In genomic region chr5:119554597-119554996, GRCh38 we compare ENCODE assay signal across 31 cellular contexts.
"Had no signal": no experiment of that assay in that cellular context is flagged by ENCODE, and none has a peak within 500 bp of the region (broad histone marks: within the 10 kb centered on the region; RNA-seq: fewer than 3 reads in every experiment).

No MANE protein-coding gene starts in this region.

- ATAC-seq: activated CD4-positive, alpha-beta T cell treated with anti-CD3 and anti-CD28 coated beads for 36 hours; activated T-cell treated with anti-CD3 and anti-CD28 coated beads, Interleukin-2, amount 50 U/mL, for 72 hours; effector memory CD8-positive, alpha-beta T cell; foreskin keratinocyte; gastrocnemius medialis; T-helper 17 cell had no signal

- H3K4me3 ChIP-seq: esophagus muscularis mucosa, gastrocnemius medialis had no signal

- H3K9me3 ChIP-seq: gastrocnemius medialis had no signal

- FAIRE-seq: astrocyte, bronchial epithelial cell, colon had no signal

- H3K36me3 ChIP-seq: brain microvascular endothelial cell, gastrocnemius medialis had no signal

- H3K27ac ChIP-seq: brain microvascular endothelial cell, esophagus muscularis mucosa, foreskin keratinocyte, gastrocnemius medialis had no signal

- H3K4me1 ChIP-seq: esophagus muscularis mucosa, foreskin keratinocyte, gastrocnemius medialis had no signal

- H3K27me3 ChIP-seq: brain microvascular endothelial cell, esophagus muscularis mucosa, gastrocnemius medialis had no signal

- DNase-seq: activated CD4-positive, alpha-beta memory T cell treated with anti-CD3 and anti-CD28 coated beads, Interleukin-2, amount 10 ng/mL, durations not matched to agents 7 days and 5 days; activated CD4-positive, alpha-beta T cell treated with anti-CD3 and anti-CD28 coated beads for 36 hours; activated CD4-positive, alpha-beta T cell treated with anti-CD3 and anti-CD28 coated beads, Interleukin-2, amount 10 ng/mL, durations not matched to agents 24 days and 14 days; activated CD4-positive, alpha-beta T cell treated with anti-CD3 and anti-CD28 coated beads, Interleukin-2, amount 50 U/mL, for 4 hours; activated CD4-positive, CD25-positive, alpha-beta regulatory T cell; activated CD4-positive, CD25-positive, alpha-beta regulatory T cell treated with anti-CD3 and anti-CD28 coated beads, Interleukin-2, amount 50 U/mL, for 72 hours; activated CD8-positive, alpha-beta memory T cell treated with anti-CD3 and anti-CD28 coated beads, Interleukin-2, amount 50 U/mL, for 48 hours; activated gamma-delta T cell; activated naive CD4-positive, alpha-beta T cell; activated naive CD4-positive, alpha-beta T cell treated with anti-CD3 and anti-CD28 coated beads, Interleukin-2, amount 50 U/mL, for 16 hours; activated T-cell treated with anti-CD3 and anti-CD28 coated beads for 4 hours; activated T-cell treated with anti-CD3 and anti-CD28 coated beads, Interleukin-2, amount 50 U/mL, for 24 hours; activated T-cell treated with anti-CD3 and anti-CD28 coated beads, Interleukin-2, amount 50 U/mL, for 72 hours; amniotic stem cell; anterior cingulate cortex; brain microvascular endothelial cell; caudate nucleus; cortex of kidney; dermis blood vessel endothelial cell; effector CD4-positive, alpha-beta T cell; effector memory CD8-positive, alpha-beta T cell; erythroblast; foreskin keratinocyte; gastrocnemius medialis; T-helper 1 cell; T-helper 17 cell; T1000 had no signal
